Comparison of ENCODE assay signal across 17 cellular contexts in the genomic region with DNA sequence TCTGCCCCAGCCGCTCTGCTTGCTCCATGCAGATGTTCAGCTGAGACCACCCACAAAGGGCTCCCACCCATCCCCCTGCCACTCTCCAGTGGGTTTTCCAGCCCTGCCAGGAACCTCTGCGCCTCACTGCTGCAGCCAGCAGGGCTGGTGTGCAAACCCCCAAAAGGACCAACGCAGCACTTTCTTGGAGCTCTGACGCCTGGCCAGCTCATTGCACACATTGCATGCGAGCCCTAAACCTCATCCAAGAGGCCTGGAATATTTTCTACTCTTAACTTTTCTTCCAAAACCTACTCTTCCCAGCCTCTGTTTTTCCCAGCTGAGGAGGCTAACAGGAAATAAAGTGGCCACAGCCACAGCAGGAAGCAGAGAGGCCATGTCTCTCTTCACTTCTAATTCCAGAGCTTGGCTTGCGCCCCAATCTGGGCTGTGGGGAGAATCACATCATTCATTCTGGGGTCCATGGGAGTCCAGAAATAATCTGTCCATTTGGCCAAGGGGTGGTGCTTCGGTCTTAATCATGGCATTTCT. TPM values are rescaled to one million over a fixed set of nuclear protein-coding genes. Genes with fewer than 3 reads are reported as not detected.
A peak's percentile ranks its signal among the peaks of the same experiment; 100 is the strongest.
DNase-seq lines count a peak whose midpoint lies in the region; ATAC-seq and TF ChIP-seq lines count a peak whose summit lies in the region.
"Had no signal": no experiment of that assay in that cellular context is flagged by ENCODE, and none has a peak within 500 bp of the region (broad histone marks: within the 10 kb centered on the region; RNA-seq: fewer than 3 reads in every experiment).

No MANE protein-coding gene starts in this region.

- H3K27ac ChIP-seq in hepatocyte (peak overlapping the region; percentile 69), suprapubic skin (peak overlapping the region; percentile 19)
- H3K27ac ChIP-seq: parathyroid adenoma had no signal

- no peaks in the 10 kb centered on the region for H3K9me3 Mint-ChIP-seq in Calu3 (ENCODE audit: low read depth, unreplicated experiment)

- H3K9me3 ChIP-seq in hepatocyte (ENCODE audit: low read depth) (no peaks in the 10 kb centered on the region), suprapubic skin (no peaks in the 10 kb centered on the region)

- H3K4me3 ChIP-seq in astrocyte of the cerebellum (ENCODE audit: low read depth, low read length) (no peak overlapping the region), hepatocyte (no peak overlapping the region), suprapubic skin (no peak overlapping the region)

- BruUV-seq in Calu3 (replicated peaks; lab: Mats Ljungman, UMichigan) = no TSS peak

- TF ChIP-seq POLR2A in suprapubic skin (IDR thresholded peaks at IDR 0.05) = no peak

- intact Hi-C loops in Calu3 (cut with micrococcal nuclease; ENCODE audit: unreplicated experiment) = no loop called here

- in situ Hi-C loops in astrocyte of the cerebellum (cut with HindIII; ENCODE audit: low sequenced_read_pairs) = no loop called here

- no peak overlapping the region for H2AFZ ChIP-seq in hepatocyte
- H2AFZ ChIP-seq: parathyroid adenoma had no signal

- TF ChIP-seq CTCF in astrocyte of the cerebellum (IDR thresholded peaks at IDR 0.05; ENCODE audit: low read depth, low read length, missing control alignments) = no peak
- no peak for TF ChIP-seq CTCF in hepatocyte (IDR thresholded peaks at IDR 0.05; ENCODE audit: poor library complexity)
- TF ChIP-seq CTCF in suprapubic skin (IDR thresholded peaks at IDR 0.05) = no peak
- no peak for TF ChIP-seq CTCF in Calu3 (IDR thresholded peaks at IDR 0.05; ENCODE audit: unreplicated experiment)

- H4K20me1 ChIP-seq in hepatocyte (ENCODE audit: insufficient read depth, poor library complexity, severe bottlenecking) = no peaks in the 10 kb centered on the region

- ATAC-seq in HG02798 (IDR thresholded peaks at IDR 0.05; ENCODE audit: poor library complexity, unreplicated experiment) = no peak
- ATAC-seq: activated naive CD4-positive, alpha-beta T cell treated with anti-CD3 and anti-CD28 coated beads, Interleukin-2, amount 50 U/mL, for 72 hours had no signal

- no peak for TF ChIP-seq EP300 in suprapubic skin (IDR thresholded peaks at IDR 0.05)

- no peak overlapping the region for H3K27ac Mint-ChIP-seq in Calu3 (ENCODE audit: unreplicated experiment)
- H3K27ac Mint-ChIP-seq: activated naive CD4-positive, alpha-beta T cell treated with anti-CD3 and anti-CD28 coated beads, Interleukin-2, amount 50 U/mL, for 72 hours had no signal

- CTCF ChIA-PET in Calu3 (lab: Charles Lee) = no interaction called here

- no peak overlapping the region for H3K4me3 Mint-ChIP-seq in Calu3 (ENCODE audit: low read depth, unreplicated experiment)

- DNase-seq in GM04503 (ENCODE audit: low read depth) = peak; percentile 47
- peak; percentile 83 for DNase-seq in astrocyte of the cerebellum (ENCODE audit: low read depth)
- DNase-seq in hepatocyte (ENCODE audit: low spot score) = peak; percentile 41
- DNase-seq in suprapubic skin (ENCODE audit: low spot score in 2 of 2) = no peak
- DNase-seq in DMS53 (lab: John Stamatoyannopoulos, UW) = no peak
- no peak for DNase-seq in NCI-H1417 (lab: John Stamatoyannopoulos, UW)
- no peak for DNase-seq in Calu3
- DNase-seq: COR-L47; glutamatergic neuron; NCI-H345; stimulated activated naive CD4-positive, alpha-beta T cell had no signal

- no peaks in the 10 kb centered on the region for H3K36me3 Mint-ChIP-seq in Calu3 (ENCODE audit: insufficient read depth, unreplicated experiment)
- H3K36me3 Mint-ChIP-seq: activated naive CD4-positive, alpha-beta T cell treated with anti-CD3 and anti-CD28 coated beads, Interleukin-2, amount 50 U/mL, for 72 hours had no signal

- H3K4me2 ChIP-seq in hepatocyte = no peak overlapping the region

- no peaks in the 10 kb centered on the region for H3K79me2 ChIP-seq in hepatocyte
- H3K79me2 ChIP-seq: parathyroid adenoma had no signal

- H3K9me2 ChIP-seq in hepatocyte (replicated peaks; ENCODE audit: insufficient read depth) = no peaks in the 10 kb centered on the region

- no peaks in the 10 kb centered on the region for H3K4me1 Mint-ChIP-seq in Calu3 (ENCODE audit: low read depth, unreplicated experiment)

- H3K4me1 ChIP-seq in hepatocyte (ENCODE audit: insufficient read depth) (peaks cover 17% of the 10 kb centered on the region), suprapubic skin (peaks cover 18% of the 10 kb centered on the region)
- H3K4me1 ChIP-seq: parathyroid adenoma had no signal

- H3K27me3 Mint-ChIP-seq in Calu3 (ENCODE audit: unreplicated experiment) = peaks cover 73% of the 10 kb centered on the region

- no peaks in the 10 kb centered on the region for H3K27me3 ChIP-seq in hepatocyte
- H3K27me3 ChIP-seq in suprapubic skin = no peaks in the 10 kb centered on the region

- 70% methylated on average over 7 of the region's 7 CpGs for WGBS in hepatocyte (ENCODE audit: low lambda C conversion rate, missing lambda C conversion rate)
- 72% methylated on average over 7 of the region's 7 CpGs for WGBS in suprapubic skin

- H3K36me3 ChIP-seq in hepatocyte (replicated peaks; ENCODE audit: insufficient read depth, low read depth) (no peaks in the 10 kb centered on the region), suprapubic skin (no peaks in the 10 kb centered on the region)

RNA-seq across cellular contexts. Expression of gene FAM170B, which starts 4.6 kb away (rescaled TPM):
- total RNA-seq in hepatocyte = not detected in 2 replicates
- not detected in 2 replicates for polyA plus RNA-seq in hepatocyte
- total RNA-seq in suprapubic skin = not detected
- total RNA-seq in Calu3 (2022) = not detected in 2 replicates
- total RNA-seq: activated CD8-positive, alpha-beta memory T cell treated with anti-CD3 and anti-CD28 coated beads for 36 hours; activated naive CD4-positive, alpha-beta T cell treated with anti-CD3 and anti-CD28 coated beads, Interleukin-2, amount 50 U/mL, for 72 hours; dermis microvascular lymphatic vessel endothelial cell; H1 had no signal
- polyA plus RNA-seq: H1 had no signal

RNA-seq across cellular contexts. Expression of gene VSTM4, which starts 23.1 kb away (rescaled TPM):
- 6.5 and 10.2 TPM in 2 replicates for total RNA-seq in hepatocyte
- polyA plus RNA-seq in hepatocyte = 8.5 and 9.0 TPM in 2 replicates
- 1 to 10 TPM; 4.0 to 6.0 (median 4.6) TPM for total RNA-seq in suprapubic skin
- not detected in 2 replicates for total RNA-seq in Calu3 (2022)
- total RNA-seq: activated naive CD4-positive, alpha-beta T cell treated with anti-CD3 and anti-CD28 coated beads, Interleukin-2, amount 50 U/mL, for 72 hours had no signal

RNA-seq across cellular contexts. Expression of gene TMEM273, which starts 49.8 kb away (rescaled TPM):
- total RNA-seq in hepatocyte (0.27 and 1.2 TPM in 2 replicates), suprapubic skin (10 to 100 TPM in 1 of 4 donors, 1 to 10 TPM in 3; 1.3 to 10.6 (median 6.8) TPM), Calu3 (2022) (not detected in 2 replicates)
- 1.9 TPM in 1 of 2 replicates, not detected in the other for polyA plus RNA-seq in hepatocyte
- total RNA-seq: H1 had no signal
- polyA plus RNA-seq: H1 had no signal

Comparison
In these comparisons a context has a peak if more than half of its experiments do, and no peak if none do; other contexts are left out.
1. DNase-seq: peak in GM04503 (single experiment), astrocyte of the cerebellum (single experiment) and hepatocyte (single experiment); none in suprapubic skin (0 of 2), DMS53 (single experiment), NCI-H1417 (0 of 3) and Calu3 (single experiment).